8 cellular contexts compared by ENCODE assay signal in the genomic region with DNA sequence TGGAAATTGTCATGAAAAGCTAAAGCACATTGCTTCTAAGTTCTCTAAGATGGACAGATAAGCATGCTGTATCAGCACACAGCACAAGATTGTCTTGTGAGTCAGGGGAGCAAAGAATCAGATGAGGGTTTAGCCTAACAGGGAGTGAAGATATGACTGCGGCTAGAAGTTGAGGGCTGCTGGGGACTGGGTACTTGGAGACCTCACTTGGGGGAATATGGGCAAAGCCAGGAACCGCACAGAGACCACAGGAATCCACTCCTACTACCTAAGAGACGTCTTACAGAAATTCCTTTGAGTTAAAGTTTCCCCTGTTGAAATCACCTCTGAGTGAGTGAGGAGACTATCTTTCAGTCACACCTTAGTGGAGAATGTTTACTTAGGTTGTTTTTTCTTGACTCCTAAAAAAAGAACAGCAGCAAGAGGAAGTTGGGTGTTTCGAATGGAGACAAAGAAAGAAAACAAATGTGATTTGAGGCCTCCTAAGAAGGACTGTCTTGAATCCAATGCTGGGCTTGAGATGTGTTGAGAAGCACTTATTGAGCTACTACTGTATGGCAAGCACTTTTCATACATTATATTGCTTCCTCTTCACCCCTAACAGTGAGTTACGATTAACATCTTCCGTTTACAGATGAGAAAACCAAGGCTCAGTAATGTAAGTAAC.
DNase-seq lines count a peak whose midpoint lies in the region; ATAC-seq and TF ChIP-seq lines count a peak whose summit lies in the region.

No MANE protein-coding gene starts in this region.

- H3K4me3 ChIP-seq in GM12865 (ENCODE audit: low read depth, low read length) (peak overlapping the region; percentile 29), SU-DHL-6 (ENCODE audit: insufficient read depth, low read length, poor library complexity, severe bottlenecking) (peak overlapping the region; percentile 31), stomach (no peak overlapping the region), MG63 (no peak overlapping the region)

- ATAC-seq in HG02623 (IDR thresholded peaks at IDR 0.05; ENCODE audit: unreplicated experiment): peak; percentile 33

- H3F3A ChIP-seq in SU-DHL-6 (ENCODE audit: insufficient read depth): peaks cover 29% of the 10 kb centered on the region; the same call in 1 of the 2 replicates

- intact Hi-C loops in stomach (cut with DNase I; ENCODE audit: low total_unique reads): no loop called here

- H3K36me3 ChIP-seq in SU-DHL-6 (ENCODE audit: low read length): no peaks in the 10 kb centered on the region
- no peaks in the 10 kb centered on the region for H3K36me3 ChIP-seq in stomach
- H3K36me3 ChIP-seq in MG63: no peaks in the 10 kb centered on the region

- peak overlapping the region; percentile 85 for H3K27ac ChIP-seq in SU-DHL-6 (ENCODE audit: low read depth, low read length)
- peak overlapping the region; percentile 50 to 76 (median 58) for H3K27ac ChIP-seq in stomach

- peak; percentile 78 for DNase-seq in GM12865 (ENCODE audit: low read depth)
- DNase-seq in effector CD8-positive, alpha-beta T cell (lab: John Stamatoyannopoulos, UW): peak; percentile 10
- no peak for DNase-seq in stomach
- no peak for DNase-seq in MG63
- no peak for DNase-seq in iPS-NIHi11 (ENCODE audit: low spot score)
- no peak for DNase-seq in OCI-M2 (lab: John Stamatoyannopoulos, UW; ENCODE audit: unreplicated experiment)

- peaks cover 54% of the 10 kb centered on the region for H3K79me2 ChIP-seq in SU-DHL-6 (ENCODE audit: insufficient read depth, low read length)

- no peaks in the 10 kb centered on the region for H3K27me3 ChIP-seq in SU-DHL-6 (ENCODE audit: low read length)
- no peaks in the 10 kb centered on the region for H3K27me3 ChIP-seq in stomach
- no peaks in the 10 kb centered on the region for H3K27me3 ChIP-seq in MG63

- WGBS in stomach, 5 donors: 37 to 65% (median 57%) methylated on average over 6 of the region's 6 CpGs

- TF ChIP-seq EP300 in stomach (IDR thresholded peaks at IDR 0.05): no peak

- H3K4me2 ChIP-seq in SU-DHL-6 (ENCODE audit: low read depth, low read length, poor library complexity, severe bottlenecking): peak overlapping the region; percentile 63

- H3K9me3 ChIP-seq in SU-DHL-6 (ENCODE audit: insufficient read depth, low read length) (no peaks in the 10 kb centered on the region), stomach (no peaks in the 10 kb centered on the region), MG63 (no peaks in the 10 kb centered on the region)

- H3K9me2 ChIP-seq in SU-DHL-6 (replicated peaks; ENCODE audit: insufficient read depth, low read length): no peaks in the 10 kb centered on the region

- no peak for TF ChIP-seq POLR2A in stomach (IDR thresholded peaks at IDR 0.05)

- H3K4me1 ChIP-seq in stomach: peaks cover 20 to 89% (median 49%) of the 10 kb centered on the region in 4 donors

- peak overlapping the region; percentile 37 for H3K9ac ChIP-seq in SU-DHL-6 (ENCODE audit: low read length)

- no peaks in the 10 kb centered on the region for H4K20me1 ChIP-seq in SU-DHL-6 (ENCODE audit: low read depth, low read length)

- TF ChIP-seq CTCF in GM12865 (IDR thresholded peaks at IDR 0.05; ENCODE audit: insufficient read depth, low read depth, low read length, missing control alignments) (no peak), SU-DHL-6 (IDR thresholded peaks at IDR 0.05; ENCODE audit: insufficient read depth, low read length, poor library complexity, severe bottlenecking) (no peak), stomach (IDR thresholded peaks at IDR 0.05) (no peak)

- no peak overlapping the region for H2AFZ ChIP-seq in SU-DHL-6 (ENCODE audit: low read depth, low read length, severe bottlenecking)

Comparison
In these comparisons a context has a peak if more than half of its experiments do, and no peak if none do; other contexts are left out.
1. DNase-seq: peak in GM12865 (single experiment) and effector CD8-positive, alpha-beta T cell (single experiment); none in stomach (single experiment), MG63 (single experiment), iPS-NIHi11 (single experiment) and OCI-M2 (single experiment).
2. H3K4me3 ChIP-seq: peak in GM12865 (single experiment) and SU-DHL-6 (single experiment); none in stomach (0 of 4) and MG63 (single experiment).